22 cellular contexts compared by ENCODE assay signal in genomic region chr22:21016644-21017420, GRCh38. TPM values are rescaled to one million over a fixed set of nuclear protein-coding genes. Genes with fewer than 3 reads are reported as not detected.
A peak's percentile ranks its signal among the peaks of the same experiment; 100 is the strongest.
DNase-seq lines count a peak whose midpoint lies in the region; ATAC-seq and TF ChIP-seq lines count a peak whose summit lies in the region.
"Had no signal": no experiment of that assay in that cellular context is flagged by ENCODE, and none has a peak within 500 bp of the region (broad histone marks: within the 10 kb centered on the region; RNA-seq: fewer than 3 reads in every experiment).

No MANE protein-coding gene starts in this region.

- no peak overlapping the region for H3K27ac ChIP-seq in CD4-positive, alpha-beta memory T cell (ENCODE audit: low read depth, low read length)
- H3K27ac ChIP-seq in neural progenitor cell, result no peak overlapping the region
- no peak overlapping the region for H3K27ac ChIP-seq in brain microvascular endothelial cell
- H3K27ac ChIP-seq: thyroid gland had no signal

- no peaks in the 10 kb centered on the region for H3K36me3 Mint-ChIP-seq in CD4-positive, alpha-beta memory T cell
- H3K36me3 Mint-ChIP-seq in activated B cell treated with CpG ODN at 0.5 μM for 24 hours (ENCODE audit: low read depth) (no peaks in the 10 kb centered on the region), memory B cell (no peaks in the 10 kb centered on the region), neural progenitor cell (peaks cover 2% of the 10 kb centered on the region)
- H3K36me3 Mint-ChIP-seq: activated naive CD8-positive, alpha-beta T cell treated with anti-CD3 and anti-CD28 coated beads for 36 hours; CD8-positive, alpha-beta T cell had no signal

- H3K9ac ChIP-seq in neural progenitor cell, result no peak overlapping the region

- no peaks in the 10 kb centered on the region for H4K20me1 ChIP-seq in neural progenitor cell (ENCODE audit: low read depth)

- TF ChIP-seq CTCF in activated B cell treated with CpG ODN at 0.5 μM for 24 hours (IDR thresholded peaks at IDR 0.05) (no peak), neural progenitor cell (IDR thresholded peaks at IDR 0.05) (no peak), brain microvascular endothelial cell (IDR thresholded peaks at IDR 0.05; ENCODE audit: low read depth, low read length, missing control alignments) (no peak)

- H2AFZ ChIP-seq in neural progenitor cell (replicated peaks), result no peak overlapping the region

- H3F3A ChIP-seq in neural progenitor cell (ENCODE audit: low read depth), result peaks cover 21% of the 10 kb centered on the region

- no peak overlapping the region for H3K4me2 ChIP-seq in neural progenitor cell

- peaks cover 0 to 2% (median 0%) of the 10 kb centered on the region in 8 donors for H3K9me3 Mint-ChIP-seq in CD4-positive, alpha-beta memory T cell
- H3K9me3 Mint-ChIP-seq in activated B cell treated with CpG ODN at 0.5 μM for 24 hours (no peaks in the 10 kb centered on the region), memory B cell (no peaks in the 10 kb centered on the region), neural progenitor cell (no peaks in the 10 kb centered on the region)
- H3K9me3 Mint-ChIP-seq: activated naive CD8-positive, alpha-beta T cell treated with anti-CD3 and anti-CD28 coated beads for 36 hours; CD8-positive, alpha-beta T cell had no signal

- POLR2A ChIA-PET in CD4-positive, alpha-beta memory T cell (lab: Charles Lee; ENCODE audit: partially characterized antibody), result no interaction called here
- POLR2A ChIA-PET in activated B cell treated with CpG ODN at 0.5 μM for 24 hours (lab: Charles Lee), result no interaction called here

- no peaks in the 10 kb centered on the region for H3K79me2 ChIP-seq in neural progenitor cell (ENCODE audit: low read depth)

- CTCF ChIA-PET in CD4-positive, alpha-beta memory T cell (lab: Charles Lee; ENCODE audit: partially characterized antibody), result no interaction called here
- CTCF ChIA-PET in activated B cell treated with CpG ODN at 0.5 μM for 24 hours (lab: Charles Lee), result no interaction called here

- peak overlapping the region in 5 of 8 donors; percentile 8 to 63 (median 29) for H3K4me3 Mint-ChIP-seq in CD4-positive, alpha-beta memory T cell
- no peak overlapping the region for H3K4me3 Mint-ChIP-seq in activated B cell treated with CpG ODN at 0.5 μM for 24 hours
- peak overlapping the region; percentile 9 for H3K4me3 Mint-ChIP-seq in memory B cell
- peak overlapping the region; percentile 52 for H3K4me3 Mint-ChIP-seq in neural progenitor cell
- H3K4me3 Mint-ChIP-seq: activated naive CD8-positive, alpha-beta T cell treated with anti-CD3 and anti-CD28 coated beads for 36 hours; CD8-positive, alpha-beta T cell; H9 had no signal

- intact Hi-C loops in CD4-positive, alpha-beta memory T cell (cut with micrococcal nuclease), result no loop called here
- intact Hi-C loops in activated B cell treated with CpG ODN at 0.5 μM for 24 hours (cut with micrococcal nuclease), result no loop called here

- no peaks in the 10 kb centered on the region for H3K27me3 ChIP-seq in CD4-positive, alpha-beta memory T cell (ENCODE audit: insufficient read depth, low read length)
- H3K27me3 ChIP-seq in neural progenitor cell, result no peaks in the 10 kb centered on the region
- no peaks in the 10 kb centered on the region for H3K27me3 ChIP-seq in brain microvascular endothelial cell (replicated peaks)
- H3K27me3 ChIP-seq: thyroid gland had no signal

- peaks cover 14 to 36% (median 23%) of the 10 kb centered on the region in 4 donors for H3K4me1 Mint-ChIP-seq in CD4-positive, alpha-beta memory T cell
- peaks cover 27% of the 10 kb centered on the region for H3K4me1 Mint-ChIP-seq in activated B cell treated with CpG ODN at 0.5 μM for 24 hours
- peaks cover 16% of the 10 kb centered on the region for H3K4me1 Mint-ChIP-seq in memory B cell
- H3K4me1 Mint-ChIP-seq in neural progenitor cell, result peaks cover 65% of the 10 kb centered on the region

- no peaks in the 10 kb centered on the region for H3K9me3 ChIP-seq in CD4-positive, alpha-beta memory T cell (ENCODE audit: control insufficient read depth in 1 of 2, low read length in 2 of 2)
- H3K9me3 ChIP-seq in neural progenitor cell (ENCODE audit: low read depth), result no peaks in the 10 kb centered on the region
- H3K9me3 ChIP-seq: thyroid gland had no signal

- H3K4me3 ChIP-seq in CD4-positive, alpha-beta memory T cell (ENCODE audit: low read length in 2 of 2), result no peak overlapping the region
- H3K4me3 ChIP-seq in neural progenitor cell (no peak overlapping the region), brain microvascular endothelial cell (ENCODE audit: low read depth, low read length) (no peak overlapping the region)
- H3K4me3 ChIP-seq: thyroid gland had no signal

- no peaks in the 10 kb centered on the region for H3K36me3 ChIP-seq in CD4-positive, alpha-beta memory T cell (ENCODE audit: insufficient read depth, low read length)
- no peaks in the 10 kb centered on the region for H3K36me3 ChIP-seq in neural progenitor cell
- H3K36me3 ChIP-seq in brain microvascular endothelial cell (replicated peaks), result no peaks in the 10 kb centered on the region
- H3K36me3 ChIP-seq: thyroid gland had no signal

- H3K4me1 ChIP-seq in CD4-positive, alpha-beta memory T cell (ENCODE audit: insufficient read depth, low read length), result peaks cover 23% of the 10 kb centered on the region
- H3K4me1 ChIP-seq in neural progenitor cell, result peaks cover 23% of the 10 kb centered on the region

- DNase-seq in CD4-positive, alpha-beta memory T cell, result no peak
- DNase-seq in activated B cell treated with CpG ODN at 0.5 μM for 24 hours (no peak), memory B cell (ENCODE audit: low spot score in 2 of 2) (no peak), neural progenitor cell (ENCODE audit: low spot score) (no peak), NOMO-1 treated with DMSO at 0.1 percent for 48 hours (lab: John Stamatoyannopoulos, UW; ENCODE audit: unreplicated experiment) (no peak), brain microvascular endothelial cell (no peak), NK-92 (lab: John Stamatoyannopoulos, UW; ENCODE audit: unreplicated experiment) (no peak)
- DNase-seq: activated CD4-positive, alpha-beta T cell treated with anti-CD3 and anti-CD28 coated beads for 48 hours; activated naive CD8-positive, alpha-beta T cell treated with anti-CD3 and anti-CD28 coated beads for 36 hours; CD8-positive, alpha-beta T cell; DMS153; H9; left cardiac atrium; NCI-H187; NCI-H69; stimulated activated CD4-positive, alpha-beta T cell treated with anti-CD3 and anti-CD28 coated beads, Interleukin-4, amount 100 ng/mL, for 24 hours; stimulated activated naive CD8-positive, alpha-beta T cell treated with anti-CD3 and anti-CD28 coated beads, Interleukin-15, Interleukin-2, amounts not matched to agents 100 U/mL and 50 U/mL, for 24 hours; thyroid gland had no signal

- peak overlapping the region in 6 of 7 donors; percentile 62 to 87 (median 72) for H3K27ac Mint-ChIP-seq in CD4-positive, alpha-beta memory T cell
- H3K27ac Mint-ChIP-seq in activated B cell treated with CpG ODN at 0.5 μM for 24 hours (peak overlapping the region; percentile 35), memory B cell (peak overlapping the region; percentile 86), neural progenitor cell (peak overlapping the region; percentile 92)
- H3K27ac Mint-ChIP-seq: activated naive CD8-positive, alpha-beta T cell treated with anti-CD3 and anti-CD28 coated beads for 36 hours; CD8-positive, alpha-beta T cell; H9 had no signal

- in situ Hi-C loops in brain microvascular endothelial cell (cut with HindIII; ENCODE audit: low pct_ligation_motif_present, low sequenced_read_pairs), result no loop called here

- ATAC-seq in activated B cell treated with CpG ODN at 0.5 μM for 24 hours (ENCODE audit: low read depth) (no peak), memory B cell (ENCODE audit: low read depth) (no peak), HG03469 (IDR thresholded peaks at IDR 0.05; ENCODE audit: unreplicated experiment) (no peak)
- ATAC-seq: CD8-positive, alpha-beta T cell; left cardiac atrium; Right ventricle myocardium inferior; stimulated activated naive CD8-positive, alpha-beta T cell treated with anti-CD3 and anti-CD28 coated beads, Interleukin-15, Interleukin-2, amounts not matched to agents 100 U/mL and 50 U/mL, for 24 hours had no signal

- H3K27me3 Mint-ChIP-seq in CD4-positive, alpha-beta memory T cell, result no peaks in the 10 kb centered on the region
- peaks cover 5% of the 10 kb centered on the region for H3K27me3 Mint-ChIP-seq in activated B cell treated with CpG ODN at 0.5 μM for 24 hours
- peaks cover 9% of the 10 kb centered on the region for H3K27me3 Mint-ChIP-seq in memory B cell
- peaks cover 4% of the 10 kb centered on the region for H3K27me3 Mint-ChIP-seq in neural progenitor cell (ENCODE audit: insufficient read depth, low read depth)
- H3K27me3 Mint-ChIP-seq: activated naive CD8-positive, alpha-beta T cell treated with anti-CD3 and anti-CD28 coated beads for 36 hours had no signal

RNA-seq across cellular contexts. Expression of gene P2RX6, which starts 1.9 kb away (rescaled TPM):
- 1 to 10 TPM; 1.1 to 1.2 TPM for total RNA-seq in CD4-positive, alpha-beta memory T cell
- under 1 TPM in 1 of 2 donors, not detected in 1; 0.19 TPM for polyA plus RNA-seq in CD4-positive, alpha-beta memory T cell
- total RNA-seq in activated B cell treated with CpG ODN at 0.5 μM for 24 hours (0.12 and 0.67 TPM in 2 replicates), neural progenitor cell (ENCODE audit: low replicate concordance) (0.36 and 0.53 TPM in 2 replicates)
- total RNA-seq: H9 had no signal

RNA-seq across cellular contexts. Expression of gene THAP7, which starts 14.9 kb away (rescaled TPM):
- total RNA-seq in CD4-positive, alpha-beta memory T cell, result 10 to 100 TPM; 60.4 to 65.0 TPM
- polyA plus RNA-seq in CD4-positive, alpha-beta memory T cell, result 10 to 100 TPM; 45.9 to 46.9 TPM
- total RNA-seq in activated B cell treated with CpG ODN at 0.5 μM for 24 hours (27.1 and 32.3 TPM in 2 replicates), neural progenitor cell (ENCODE audit: low replicate concordance) (14.7 and 29.2 TPM in 2 replicates)

RNA-seq across cellular contexts. Expression of gene SLC7A4, which starts 15.5 kb away (rescaled TPM):
- total RNA-seq in CD4-positive, alpha-beta memory T cell, result not detected
- under 1 TPM; 0.07 to 0.15 TPM for polyA plus RNA-seq in CD4-positive, alpha-beta memory T cell
- total RNA-seq in activated B cell treated with CpG ODN at 0.5 μM for 24 hours (not detected in 2 replicates), neural progenitor cell (ENCODE audit: low replicate concordance) (0.34 TPM in 1 of 2 replicates, not detected in the other)
- total RNA-seq: CD8-positive, alpha-beta T cell had no signal

RNA-seq across cellular contexts. Expression of gene LRRC74B, which starts 28.9 kb away (rescaled TPM):
- total RNA-seq in CD4-positive, alpha-beta memory T cell, result not detected
- not detected for polyA plus RNA-seq in CD4-positive, alpha-beta memory T cell
- total RNA-seq in activated B cell treated with CpG ODN at 0.5 μM for 24 hours, result not detected in 2 replicates
- not detected in 2 replicates for total RNA-seq in neural progenitor cell (ENCODE audit: low replicate concordance)
- total RNA-seq: activated naive CD8-positive, alpha-beta T cell treated with anti-CD3 and anti-CD28 coated beads for 36 hours; CD8-positive, alpha-beta T cell; H9; left cardiac atrium; mesenteric fat pad; renal cortical epithelial cell; Right ventricle myocardium inferior; thyroid gland had no signal

RNA-seq across cellular contexts. Expression of gene LZTR1, which starts 34.7 kb away (rescaled TPM):
- total RNA-seq in CD4-positive, alpha-beta memory T cell, result 100 to 1,000 TPM; 112 to 114 TPM
- 10 to 100 TPM in 1 of 2 donors, 1 to 10 TPM in 1; 5.5 to 18.1 TPM for polyA plus RNA-seq in CD4-positive, alpha-beta memory T cell
- 79.2 and 89.3 TPM in 2 replicates for total RNA-seq in activated B cell treated with CpG ODN at 0.5 μM for 24 hours
- total RNA-seq in neural progenitor cell (ENCODE audit: low replicate concordance), result 21.9 and 39.4 TPM in 2 replicates

Comparison
In these comparisons a context has a peak if more than half of its experiments do, and no peak if none do; other contexts are left out.
1. H3K27ac Mint-ChIP-seq: peak in every context shown above with its lines; median percentile 92 in neural progenitor cell; 86 in memory B cell; 72 in CD4-positive, alpha-beta memory T cell; 35 in activated B cell treated with CpG ODN at 0.5 μM for 24 hours.